ENCODE assay signal across 8 cellular contexts in the genomic region with DNA sequence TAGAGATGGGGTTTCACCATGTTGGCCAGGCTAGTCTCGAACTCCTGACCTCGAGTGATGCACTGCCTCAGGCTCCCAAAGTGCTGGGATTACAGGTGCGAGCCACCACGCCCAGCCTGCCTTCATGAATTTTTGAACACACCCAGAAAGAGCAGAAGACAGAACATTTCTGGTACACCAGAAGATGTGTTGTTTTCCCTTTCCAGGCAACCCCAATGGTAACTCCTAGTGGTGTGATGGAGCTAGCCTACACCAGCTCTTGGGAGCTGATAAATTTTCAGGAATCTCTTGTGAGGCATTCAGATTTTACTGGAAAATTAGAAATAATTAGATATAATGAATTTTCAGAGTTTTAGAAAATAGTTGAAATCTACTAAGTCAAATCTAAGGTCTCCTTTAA. TPM values are rescaled to one million over a fixed set of nuclear protein-coding genes. Genes with fewer than 3 reads are reported as not detected.
DNase-seq lines count a peak whose midpoint lies in the region; ATAC-seq and TF ChIP-seq lines count a peak whose summit lies in the region.

No MANE protein-coding gene starts in this region.

- no peaks in the 10 kb centered on the region for H3K36me3 Mint-ChIP-seq in brain
- H3K36me3 Mint-ChIP-seq in natural killer cell treated with Interleukin-12 subunit alpha and Interleukin-12 subunit beta and Interleukin-15 and Interleukin-18, amount 100 ng/mL, for 72 hours: peaks cover 6% of the 10 kb centered on the region

- H3K27ac ChIP-seq in HUES64 (ENCODE audit: low read depth, low read length): no peak overlapping the region

- peak overlapping the region in 4 of 5 experiments; percentile 66 to 99 (median 81) for H3K27ac Mint-ChIP-seq in brain
- peak overlapping the region; percentile 89 to 91 for H3K27ac Mint-ChIP-seq in natural killer cell treated with Interleukin-12 subunit alpha and Interleukin-12 subunit beta and Interleukin-15 and Interleukin-18, amount 100 ng/mL, for 72 hours

- DNase-seq in AG20443 (ENCODE audit: low spot score) (peak; percentile 14), HuH-7.5 (ENCODE audit: low spot score) (no peak)
- DNase-seq in natural killer cell treated with Interleukin-12 subunit alpha and Interleukin-12 subunit beta and Interleukin-15 and Interleukin-18, amount 100 ng/mL, for 72 hours (ENCODE audit: low spot score): no peak

- no peaks in the 10 kb centered on the region for H3K9me3 ChIP-seq in HUES64 (ENCODE audit: insufficient read depth, low read depth, low read length)

- no peak overlapping the region for H3K9ac ChIP-seq in HUES64 (ENCODE audit: low read depth, low read length)

- H3K4me1 Mint-ChIP-seq in brain: peaks cover 20% of the 10 kb centered on the region
- peaks cover 7 to 11% of the 10 kb centered on the region in 2 donors for H3K4me1 Mint-ChIP-seq in natural killer cell treated with Interleukin-12 subunit alpha and Interleukin-12 subunit beta and Interleukin-15 and Interleukin-18, amount 100 ng/mL, for 72 hours (ENCODE audit: low read depth in 2 of 2)

- TF ChIP-seq CTCF in brain (conservative IDR thresholded peaks at IDR 0.05): no peak

- no peak for ATAC-seq in natural killer cell treated with Interleukin-12 subunit alpha and Interleukin-12 subunit beta and Interleukin-15 and Interleukin-18, amount 100 ng/mL, for 72 hours
- ATAC-seq in HG03139 (IDR thresholded peaks at IDR 0.05; ENCODE audit: unreplicated experiment): no peak
- no peak for ATAC-seq in GM19395 (IDR thresholded peaks at IDR 0.05; ENCODE audit: unreplicated experiment)
- ATAC-seq in HG03135 (IDR thresholded peaks at IDR 0.05; ENCODE audit: unreplicated experiment): no peak

- 0 out of 2 replicates have a peak, but pooled peaks cover 6% of the 10 kb centered on the region for H3K4me1 ChIP-seq in HUES64 (ENCODE audit: insufficient read depth, low read length)

- H3K27me3 ChIP-seq in HUES64 (ENCODE audit: insufficient read depth, low read length): no peaks in the 10 kb centered on the region

- H3K36me3 ChIP-seq in HUES64 (ENCODE audit: insufficient read depth, low read length): no peaks in the 10 kb centered on the region

- 100% methylated on average over 4 of the region's 4 CpGs for WGBS in HUES64

- H3K4me3 ChIP-seq in HUES64 (ENCODE audit: low read length): peak overlapping the region; percentile 78; the same call in 1 of the 2 replicates

- peak overlapping the region; percentile 86 to 97 (median 96) for H3K4me3 Mint-ChIP-seq in brain
- H3K4me3 Mint-ChIP-seq in natural killer cell treated with Interleukin-12 subunit alpha and Interleukin-12 subunit beta and Interleukin-15 and Interleukin-18, amount 100 ng/mL, for 72 hours: peak overlapping the region; percentile 94

- peaks cover 4% of the 10 kb centered on the region for H3K27me3 Mint-ChIP-seq in brain
- H3K27me3 Mint-ChIP-seq in natural killer cell treated with Interleukin-12 subunit alpha and Interleukin-12 subunit beta and Interleukin-15 and Interleukin-18, amount 100 ng/mL, for 72 hours: peaks cover 12 to 14% of the 10 kb centered on the region in 2 donors

- H3K9me3 Mint-ChIP-seq in brain: no peaks in the 10 kb centered on the region
- H3K9me3 Mint-ChIP-seq in natural killer cell treated with Interleukin-12 subunit alpha and Interleukin-12 subunit beta and Interleukin-15 and Interleukin-18, amount 100 ng/mL, for 72 hours: no peaks in the 10 kb centered on the region

RNA-seq across cellular contexts. Expression of gene CCDC7, which starts 0.9 kb away (rescaled TPM):
- 0.35 TPM for polyA plus RNA-seq in HUES64 (2013, experiment 1 of 2)
- polyA plus RNA-seq in HUES64 (2013, experiment 2 of 2): 0.19 TPM
- polyA plus RNA-seq in brain (ENCODE audit: insufficient read depth, low read depth, low replicate concordance): 0.93 TPM
- 10 to 100 TPM; 14.1 to 14.9 TPM for total RNA-seq in natural killer cell treated with Interleukin-12 subunit alpha and Interleukin-12 subunit beta and Interleukin-15 and Interleukin-18, amount 100 ng/mL, for 72 hours
